ENCODE assay signal across 10 cellular contexts in the genomic region with DNA sequence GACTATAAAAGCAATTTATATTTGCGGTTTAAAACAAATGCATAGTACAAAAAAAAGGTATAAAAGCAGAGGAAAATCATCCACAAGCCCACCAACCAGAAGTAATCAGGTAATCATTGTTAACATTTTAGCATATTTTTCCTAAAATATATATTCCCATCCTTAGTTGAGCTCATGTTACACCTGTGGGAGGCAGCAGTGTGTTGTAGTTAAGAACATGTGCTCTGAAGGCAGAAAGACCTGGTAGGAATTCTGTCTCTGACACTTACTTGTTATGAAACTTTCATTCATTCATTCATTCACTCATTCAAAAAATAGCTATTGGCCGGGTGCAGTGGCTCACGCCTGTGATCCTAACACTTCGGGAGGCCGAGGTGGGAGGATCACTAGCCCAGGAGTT. TPM values are rescaled to one million over a fixed set of nuclear protein-coding genes. Genes with fewer than 3 reads are reported as not detected.
DNase-seq lines count a peak whose midpoint lies in the region; ATAC-seq and TF ChIP-seq lines count a peak whose summit lies in the region.
"Had no signal": no experiment of that assay in that cellular context is flagged by ENCODE, and none has a peak within 500 bp of the region (broad histone marks: within the 10 kb centered on the region; RNA-seq: fewer than 3 reads in every experiment).

No MANE protein-coding gene starts in this region.

- H3K4me1 ChIP-seq in KMS-11 (ENCODE audit: low read depth, poor library complexity, severe bottlenecking) = no peaks in the 10 kb centered on the region
- no peaks in the 10 kb centered on the region for H3K4me1 ChIP-seq in lower lobe of right lung
- H3K4me1 ChIP-seq in uterus = no peaks in the 10 kb centered on the region
- H3K4me1 ChIP-seq in gastroesophageal sphincter = no peaks in the 10 kb centered on the region
- H3K4me1 ChIP-seq: sigmoid colon had no signal

- no peaks in the 10 kb centered on the region for H4K20me1 ChIP-seq in KMS-11 (ENCODE audit: insufficient read depth)

- no peaks in the 10 kb centered on the region for H3K79me2 ChIP-seq in KMS-11 (ENCODE audit: insufficient read depth, low read depth)

- peaks cover 3% of the 10 kb centered on the region for H3K27me3 Mint-ChIP-seq in brain

- no peak overlapping the region for H3K9ac ChIP-seq in KMS-11

- H3K9me3 ChIP-seq in lower lobe of right lung (no peaks in the 10 kb centered on the region), uterus (no peaks in the 10 kb centered on the region), gastroesophageal sphincter (no peaks in the 10 kb centered on the region)
- H3K9me3 ChIP-seq: sigmoid colon had no signal

- ATAC-seq in lower lobe of right lung (peak; percentile 45 to 74), gastroesophageal sphincter (no peak)
- ATAC-seq: esophagus mucosa had no signal

- no peaks in the 10 kb centered on the region for H3K36me3 ChIP-seq in KMS-11 (ENCODE audit: insufficient read depth)
- H3K36me3 ChIP-seq in lower lobe of right lung = no peaks in the 10 kb centered on the region
- H3K36me3 ChIP-seq in uterus = no peaks in the 10 kb centered on the region
- H3K36me3 ChIP-seq in gastroesophageal sphincter = no peaks in the 10 kb centered on the region
- H3K36me3 ChIP-seq: sigmoid colon had no signal

- H3K4me2 ChIP-seq in KMS-11 = no peak overlapping the region

- H3K4me1 Mint-ChIP-seq in brain = no peaks in the 10 kb centered on the region

- no peaks in the 10 kb centered on the region for H3K36me3 Mint-ChIP-seq in brain

- intact Hi-C loops in lower lobe of right lung (cut with DNase I) = no loop called here
- intact Hi-C loops in uterus (cut with DNase I; ENCODE audit: low total_unique reads) = no loop called here

- H3K9me3 Mint-ChIP-seq in brain = peaks cover 0 to 13% (median 0%) of the 10 kb centered on the region in 5 experiments

- H3K4me3 ChIP-seq in KMS-11 (IDR thresholded peaks at IDR 0.05; ENCODE audit: insufficient read depth, low read depth, low read length) (no peak overlapping the region), lower lobe of right lung (no peak overlapping the region), uterus (no peak overlapping the region), gastroesophageal sphincter (no peak overlapping the region)
- H3K4me3 ChIP-seq: sigmoid colon had no signal

- DNase-seq in DMS53 treated with DMSO at 0.1 percent for 48 hours (lab: John Stamatoyannopoulos, UW; ENCODE audit: unreplicated experiment) (peak; percentile 5), lower lobe of right lung (no peak), C1 segment of cervical spinal cord (lab: John Stamatoyannopoulos, UW) (no peak), NCI-H187 treated with DMSO at 0.1 percent for 48 hours (lab: John Stamatoyannopoulos, UW) (no peak), uterus (no peak)
- DNase-seq: sigmoid colon had no signal

- no peak for TF ChIP-seq POLR2A in uterus (IDR thresholded peaks at IDR 0.05)
- TF ChIP-seq POLR2A in gastroesophageal sphincter (IDR thresholded peaks at IDR 0.05) = no peak

- H3K4me3 Mint-ChIP-seq in brain = no peak overlapping the region

- no peak overlapping the region for H3K27ac ChIP-seq in KMS-11
- no peak overlapping the region for H3K27ac ChIP-seq in lower lobe of right lung
- no peak overlapping the region for H3K27ac ChIP-seq in uterus
- no peak overlapping the region for H3K27ac ChIP-seq in gastroesophageal sphincter
- H3K27ac ChIP-seq: sigmoid colon had no signal

- H2AFZ ChIP-seq in KMS-11 (ENCODE audit: low read depth) = no peak overlapping the region

- TF ChIP-seq CTCF in KMS-11 (conservative IDR thresholded peaks at IDR 0.05; ENCODE audit: low read depth, low read length) (0 out of 2 replicates have a peak, but pooled peaks have one; percentile 20), brain (conservative IDR thresholded peaks at IDR 0.05) (peak; percentile 54 to 63), lower lobe of right lung (IDR thresholded peaks at IDR 0.05) (peak; percentile 22), uterus (IDR thresholded peaks at IDR 0.05) (no peak), gastroesophageal sphincter (IDR thresholded peaks at IDR 0.05) (peak in 2 of 4 experiments; percentile 17 to 18)

- H3K27me3 ChIP-seq in KMS-11 (ENCODE audit: insufficient read depth, low read depth) (no peaks in the 10 kb centered on the region), lower lobe of right lung (ENCODE audit: low read depth) (no peaks in the 10 kb centered on the region), uterus (no peaks in the 10 kb centered on the region), gastroesophageal sphincter (no peaks in the 10 kb centered on the region)
- H3K27me3 ChIP-seq: sigmoid colon had no signal

- WGBS in gastroesophageal sphincter (ENCODE audit: low coverage in 1 of 2), 2 donors = 78% methylated on average over 1 to 5 of the region's 5 CpGs

- H3K27ac Mint-ChIP-seq in brain = no peak overlapping the region

- TF ChIP-seq EP300 in gastroesophageal sphincter (IDR thresholded peaks at IDR 0.05) = no peak

RNA-seq across cellular contexts. Expression of gene CDKL5, which starts 15.4 kb away (rescaled TPM):
- polyA plus RNA-seq in brain (ENCODE audit: insufficient read depth, low read depth, low replicate concordance) = 2.4 TPM
- 30.6 TPM for total RNA-seq in lower lobe of right lung
- total RNA-seq in uterus = 10 to 100 TPM in 3 of 4 donors, 1 to 10 TPM in 1; 9.7 to 14.5 (median 13.2) TPM
- total RNA-seq in gastroesophageal sphincter = 1 to 10 TPM; 5.3 to 9.7 (median 8.6) TPM

RNA-seq across cellular contexts. Expression of gene SCML2, which starts 55.5 kb away (rescaled TPM):
- 3.9 TPM for polyA plus RNA-seq in brain (ENCODE audit: insufficient read depth, low read depth, low replicate concordance)
- total RNA-seq in lower lobe of right lung (0.80 TPM), uterus (10 to 100 TPM in 1 of 4 donors, 1 to 10 TPM in 2, under 1 TPM in 1; 0.26 to 15.8 (median 5.7) TPM), gastroesophageal sphincter (1 to 10 TPM; 1.3 to 3.7 (median 1.4) TPM)

Comparison
In these comparisons a context has a peak if more than half of its experiments do, and no peak if none do; other contexts are left out.
1. CTCF ChIP-seq: peak in KMS-11 (single experiment), brain (2 of 2) and lower lobe of right lung (single experiment); none in uterus (0 of 4).